1 cellular context compared by ENCODE assay signal in the genomic region with DNA sequence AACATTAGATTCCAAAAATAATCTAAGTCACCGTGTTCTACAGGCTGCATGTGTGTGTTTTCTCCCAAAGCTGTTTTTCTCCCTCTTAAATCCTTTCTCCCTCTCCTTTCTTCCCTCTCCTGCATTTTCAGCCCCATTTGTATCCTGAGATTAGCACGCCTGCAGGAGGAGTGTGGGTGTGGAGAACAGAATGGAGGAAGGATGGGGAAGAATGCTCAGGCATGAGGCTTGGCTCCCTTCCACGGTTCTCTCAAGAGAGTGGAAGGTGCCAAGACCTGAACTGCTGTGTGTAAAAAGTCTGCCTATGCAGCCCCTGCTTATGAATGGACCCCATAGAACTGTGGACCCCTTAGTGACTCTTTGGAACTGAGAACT.
TF ChIP-seq lines count a peak whose summit lies in the region.

No MANE protein-coding gene starts in this region.

TF ChIP-seq in HepG2, 621 proteins besides CTCF, POLR2A, EP300 and RAD21 (continued from another document):
- TF ChIP-seq, protein P1, sequence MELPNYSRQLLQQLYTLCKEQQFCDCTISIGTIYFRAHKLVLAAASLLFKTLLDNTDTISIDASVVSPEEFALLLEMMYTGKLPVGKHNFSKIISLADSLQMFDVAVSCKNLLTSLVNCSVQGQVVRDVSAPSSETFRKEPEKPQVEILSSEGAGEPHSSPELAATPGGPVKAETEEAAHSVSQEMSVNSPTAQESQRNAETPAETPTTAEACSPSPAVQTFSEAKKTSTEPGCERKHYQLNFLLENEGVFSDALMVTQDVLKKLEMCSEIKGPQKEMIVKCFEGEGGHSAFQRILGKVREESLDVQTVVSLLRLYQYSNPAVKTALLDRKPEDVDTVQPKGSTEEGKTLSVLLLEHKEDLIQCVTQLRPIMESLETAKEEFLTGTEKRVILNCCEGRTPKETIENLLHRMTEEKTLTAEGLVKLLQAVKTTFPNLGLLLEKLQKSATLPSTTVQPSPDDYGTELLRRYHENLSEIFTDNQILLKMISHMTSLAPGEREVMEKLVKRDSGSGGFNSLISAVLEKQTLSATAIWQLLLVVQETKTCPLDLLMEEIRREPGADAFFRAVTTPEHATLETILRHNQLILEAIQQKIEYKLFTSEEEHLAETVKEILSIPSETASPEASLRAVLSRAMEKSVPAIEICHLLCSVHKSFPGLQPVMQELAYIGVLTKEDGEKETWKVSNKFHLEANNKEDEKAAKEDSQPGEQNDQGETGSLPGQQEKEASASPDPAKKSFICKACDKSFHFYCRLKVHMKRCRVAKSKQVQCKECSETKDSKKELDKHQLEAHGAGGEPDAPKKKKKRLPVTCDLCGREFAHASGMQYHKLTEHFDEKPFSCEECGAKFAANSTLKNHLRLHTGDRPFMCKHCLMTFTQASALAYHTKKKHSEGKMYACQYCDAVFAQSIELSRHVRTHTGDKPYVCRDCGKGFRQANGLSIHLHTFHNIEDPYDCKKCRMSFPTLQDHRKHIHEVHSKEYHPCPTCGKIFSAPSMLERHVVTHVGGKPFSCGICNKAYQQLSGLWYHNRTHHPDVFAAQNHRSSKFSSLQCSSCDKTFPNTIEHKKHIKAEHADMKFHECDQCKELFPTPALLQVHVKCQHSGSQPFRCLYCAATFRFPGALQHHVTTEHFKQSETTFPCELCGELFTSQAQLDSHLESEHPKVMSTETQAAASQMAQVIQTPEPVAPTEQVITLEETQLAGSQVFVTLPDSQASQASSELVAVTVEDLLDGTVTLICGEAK (IDR thresholded peaks at IDR 0.05), result no peak
- TF ChIP-seq, protein P1 (CRISPR knock-in tag; IDR thresholded peaks at IDR 0.05), result no peak
- TF ChIP-seq, protein P2, sequence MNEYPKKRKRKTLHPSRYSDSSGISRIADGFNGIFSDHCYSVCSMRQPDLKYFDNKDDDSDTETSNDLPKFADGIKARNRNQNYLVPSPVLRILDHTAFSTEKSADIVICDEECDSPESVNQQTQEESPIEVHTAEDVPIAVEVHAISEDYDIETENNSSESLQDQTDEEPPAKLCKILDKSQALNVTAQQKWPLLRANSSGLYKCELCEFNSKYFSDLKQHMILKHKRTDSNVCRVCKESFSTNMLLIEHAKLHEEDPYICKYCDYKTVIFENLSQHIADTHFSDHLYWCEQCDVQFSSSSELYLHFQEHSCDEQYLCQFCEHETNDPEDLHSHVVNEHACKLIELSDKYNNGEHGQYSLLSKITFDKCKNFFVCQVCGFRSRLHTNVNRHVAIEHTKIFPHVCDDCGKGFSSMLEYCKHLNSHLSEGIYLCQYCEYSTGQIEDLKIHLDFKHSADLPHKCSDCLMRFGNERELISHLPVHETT (CRISPR knock-in tag; conservative IDR thresholded peaks at IDR 0.05), result no peak
TF ChIP-seq in HepG2: peak in this region for 0.
